In genomic region chr19:3250675-3251074, GRCh38 we compare ENCODE assay signal across 8 cellular contexts. TPM values are rescaled to one million over a fixed set of nuclear protein-coding genes. Genes with fewer than 3 reads are reported as not detected.
DNase-seq lines count a peak whose midpoint lies in the region; ATAC-seq and TF ChIP-seq lines count a peak whose summit lies in the region.

No MANE protein-coding gene starts in this region.

- DNase-seq in T-helper 2 cell (peak in 3 of 5 experiments; percentile 15 to 34 (median 26)), endodermal cell (peak; percentile 75), NCI-H524 treated with DMSO at 0.1 percent for 48 hours (lab: John Stamatoyannopoulos, UW) (no peak)
- DNase-seq in T-helper 2 cell treated with Interferon-gamma antibody and Interleukin-4, amounts not matched to agents 5 μg/mL and 100 μg/mL, for 36 hours (ENCODE audit: low spot score): no peak
- peak; percentile 17 for DNase-seq in activated CD4-positive, alpha-beta T cell treated with anti-CD3 and anti-CD28 coated beads for 1 hour
- DNase-seq in stimulated activated CD4-positive, alpha-beta T cell treated with anti-CD3 and anti-CD28 coated beads, Interleukin-1b, Interleukin-23, amount 100 ng/mL, for 24 hours (ENCODE audit: low read depth in 4 of 4, low spot score in 1 of 4): peak; percentile 11 to 44 (median 26)

- ATAC-seq in GM19328 (IDR thresholded peaks at IDR 0.05; ENCODE audit: unreplicated experiment) (no peak), GM21360 (IDR thresholded peaks at IDR 0.05; ENCODE audit: unreplicated experiment) (no peak)

- H3K4me1 ChIP-seq in endodermal cell (ENCODE audit: control insufficient read depth, insufficient read depth, low read length): no peaks in the 10 kb centered on the region

- no peaks in the 10 kb centered on the region for H3K4me1 Mint-ChIP-seq in T-helper 2 cell treated with Interferon-gamma antibody and Interleukin-4, amounts not matched to agents 5 μg/mL and 100 μg/mL, for 36 hours (ENCODE audit: low read depth)
- H3K4me1 Mint-ChIP-seq in endodermal cell: no peaks in the 10 kb centered on the region

- WGBS in endodermal cell (ENCODE audit: insufficient coverage in 1 of 2, insufficient read length in 1 of 2), 2 experiments: 82 to 83% methylated on average over 3 to 7 of the region's 7 CpGs

- H3K36me3 Mint-ChIP-seq in T-helper 2 cell treated with Interferon-gamma antibody and Interleukin-4, amounts not matched to agents 5 μg/mL and 100 μg/mL, for 36 hours (ENCODE audit: low read depth): no peaks in the 10 kb centered on the region
- H3K36me3 Mint-ChIP-seq in endodermal cell (ENCODE audit: low read depth): no peaks in the 10 kb centered on the region

- no peaks in the 10 kb centered on the region for H3K27me3 ChIP-seq in endodermal cell (ENCODE audit: control insufficient read depth, insufficient read depth, low read length, poor library complexity, severe bottlenecking)

- no peak overlapping the region for H3K27ac Mint-ChIP-seq in T-helper 2 cell treated with Interferon-gamma antibody and Interleukin-4, amounts not matched to agents 5 μg/mL and 100 μg/mL, for 36 hours
- no peak overlapping the region for H3K27ac Mint-ChIP-seq in endodermal cell

- no peaks in the 10 kb centered on the region for H3K27me3 Mint-ChIP-seq in T-helper 2 cell treated with Interferon-gamma antibody and Interleukin-4, amounts not matched to agents 5 μg/mL and 100 μg/mL, for 36 hours (ENCODE audit: low read depth)
- H3K27me3 Mint-ChIP-seq in endodermal cell (ENCODE audit: insufficient read depth): peaks cover 10% of the 10 kb centered on the region

- peaks cover 4% of the 10 kb centered on the region for H3K9me3 Mint-ChIP-seq in T-helper 2 cell treated with Interferon-gamma antibody and Interleukin-4, amounts not matched to agents 5 μg/mL and 100 μg/mL, for 36 hours
- H3K9me3 Mint-ChIP-seq in endodermal cell: peaks cover 27% of the 10 kb centered on the region

- H3K4me3 Mint-ChIP-seq in T-helper 2 cell treated with Interferon-gamma antibody and Interleukin-4, amounts not matched to agents 5 μg/mL and 100 μg/mL, for 36 hours: no peak overlapping the region
- no peak overlapping the region for H3K4me3 Mint-ChIP-seq in endodermal cell

- no peaks in the 10 kb centered on the region for H3K9me3 ChIP-seq in endodermal cell (ENCODE audit: control insufficient read depth, low read length)

- H3K27ac ChIP-seq in endodermal cell (ENCODE audit: low read depth, low read length): no peak overlapping the region

- no peak overlapping the region for H3K4me3 ChIP-seq in endodermal cell (ENCODE audit: low read length)

- no peaks in the 10 kb centered on the region for H3K36me3 ChIP-seq in endodermal cell (ENCODE audit: control insufficient read depth, insufficient read depth, low read length)

- peak; percentile 63 for TF ChIP-seq CTCF in endodermal cell (conservative IDR thresholded peaks at IDR 0.05)

- H3K9ac ChIP-seq in endodermal cell (ENCODE audit: extremely low read depth, low read length, poor library complexity, severe bottlenecking): no peak overlapping the region

RNA-seq across cellular contexts. Expression of gene CELF5, which starts 26.2 kb away (rescaled TPM):
- 1 to 10 TPM; 2.6 to 3.5 TPM for total RNA-seq in endodermal cell
- polyA plus RNA-seq in endodermal cell (2013, experiment 1 of 2): 9.2 TPM
- polyA plus RNA-seq in endodermal cell (2013, experiment 2 of 2): 7.4 TPM

Comparison
In these comparisons a context has a peak if more than half of its experiments do, and no peak if none do; other contexts are left out.
1. DNase-seq: peak in T-helper 2 cell (3 of 5), activated CD4-positive, alpha-beta T cell treated with anti-CD3 and anti-CD28 coated beads for 1 hour (single experiment), endodermal cell (single experiment) and stimulated activated CD4-positive, alpha-beta T cell treated with anti-CD3 and anti-CD28 coated beads, Interleukin-1b, Interleukin-23, amount 100 ng/mL, for 24 hours (4 of 4); none in T-helper 2 cell treated with Interferon-gamma antibody and Interleukin-4, amounts not matched to agents 5 μg/mL and 100 μg/mL, for 36 hours (single experiment) and NCI-H524 treated with DMSO at 0.1 percent for 48 hours (single experiment).